ENCODE assay signal across 20 cellular contexts in genomic region chr1:161710562-161710961, GRCh38. TPM values are rescaled to one million over a fixed set of nuclear protein-coding genes. Genes with fewer than 3 reads are reported as not detected.
"Had no signal": no experiment of that assay in that cellular context is flagged by ENCODE, and none has a peak within 500 bp of the region (broad histone marks: within the 10 kb centered on the region; RNA-seq: fewer than 3 reads in every experiment).

No MANE protein-coding gene starts in this region.

- H3K4me3 ChIP-seq: body of pancreas, left ventricle myocardium inferior, psoas muscle, sigmoid colon had no signal

- FAIRE-seq: keratinocyte, TTC549 had no signal

- H3K27ac ChIP-seq: body of pancreas, epithelial cell of prostate, left ventricle myocardium inferior, psoas muscle, sigmoid colon had no signal

- H3K9me3 ChIP-seq: body of pancreas, left ventricle myocardium inferior, psoas muscle, sigmoid colon had no signal

- ATAC-seq: activated CD4-positive, CD25-positive, alpha-beta regulatory T cell treated with anti-CD3 and anti-CD28 coated beads, Interleukin-2, amount 50 U/mL, for 24 hours; body of pancreas; psoas muscle had no signal

- H3K27ac Mint-ChIP-seq: nephron progenitor cell, type B pancreatic cell had no signal

- H3K9me3 Mint-ChIP-seq: nephron progenitor cell, type B pancreatic cell had no signal

- H3K36me3 ChIP-seq: left ventricle myocardium inferior, sigmoid colon had no signal

- H3K4me1 ChIP-seq: body of pancreas, sigmoid colon had no signal

- DNase-seq: activated CD4-positive, alpha-beta T cell treated with anti-CD3 and anti-CD28 coated beads, Interleukin-2, amount 50 U/mL, for 4 hours; activated naive CD4-positive, alpha-beta T cell treated with anti-CD3 and anti-CD28 coated beads, Interleukin-2, amount 50 U/mL, for 16 hours; activated T-cell treated with anti-CD3 and anti-CD28 coated beads, Interleukin-2, amount 50 U/mL, for 1 hour; amniotic stem cell; body of pancreas; central memory CD4-positive, alpha-beta T cell; effector memory CD4-positive, alpha-beta T cell; left ventricle myocardium inferior; mesendoderm; nephron progenitor cell; psoas muscle; sigmoid colon; stimulated activated CD4-positive, alpha-beta T cell treated with anti-CD3 and anti-CD28 coated beads, Interleukin-12 subunit alpha, Interleukin-12 subunit beta, amount 100 ng/mL, for 4 hours; stimulated activated CD4-positive, alpha-beta T cell treated with anti-CD3 and anti-CD28 coated beads, Interleukin-2, amount 100 ng/mL, for 48 hours; stimulated activated naive CD4-positive, alpha-beta T cell treated with Interleukin-2 at 50 U/mL for 16 hours had no signal

- H3K27me3 ChIP-seq: body of pancreas, sigmoid colon had no signal

- H3K4me3 Mint-ChIP-seq: nephron progenitor cell, type B pancreatic cell had no signal

RNA-seq across cellular contexts. Expression of gene FCRLA, which starts 3.5 kb away (rescaled TPM):
- total RNA-seq: body of pancreas, sigmoid colon had no signal

RNA-seq across cellular contexts. Expression of gene FCRLB, which starts 10.8 kb away (rescaled TPM):
- total RNA-seq: body of pancreas had no signal

RNA-seq across cellular contexts. Expression of gene FCGR2B, which starts 47.6 kb away (rescaled TPM):
- polyA plus RNA-seq: keratinocyte had no signal
